Comparison of ENCODE assay signal across 8 cellular contexts in the genomic region with DNA sequence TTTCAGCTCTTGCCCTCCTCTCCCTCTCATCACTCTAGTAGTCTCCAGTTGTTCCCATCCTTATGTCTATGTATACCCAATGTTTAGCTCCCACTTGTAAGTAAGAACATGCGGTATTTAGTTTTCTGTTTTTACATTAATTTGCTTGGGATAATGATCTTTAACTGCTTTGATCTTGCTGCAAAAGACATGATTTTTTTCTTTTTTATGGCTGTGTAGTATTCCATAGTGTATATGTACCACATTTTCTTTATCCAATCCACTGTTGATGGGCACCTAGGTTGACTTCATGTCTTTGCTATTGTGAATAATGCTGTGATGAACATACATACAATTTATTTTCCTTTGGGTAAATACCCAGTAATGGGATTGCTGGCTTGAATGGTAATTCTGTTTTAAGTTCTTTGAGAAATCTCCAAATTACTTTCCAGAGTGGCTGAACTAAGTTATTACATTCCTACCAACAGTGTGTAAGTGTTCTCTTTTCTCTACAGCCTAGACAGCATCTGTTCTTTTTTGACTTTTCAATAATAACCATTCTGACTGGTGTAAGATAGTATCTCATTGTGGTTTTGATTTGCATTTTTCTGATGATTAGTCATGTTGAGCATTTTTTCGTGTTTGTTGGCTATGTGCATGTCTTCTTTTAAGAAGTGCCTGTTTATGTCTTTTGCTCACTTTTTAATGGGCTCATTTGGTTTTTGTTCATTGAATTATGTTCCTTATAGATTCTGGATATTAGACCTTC.
A peak's percentile ranks its signal among the peaks of the same experiment; 100 is the strongest.
DNase-seq lines count a peak whose midpoint lies in the region; ATAC-seq and TF ChIP-seq lines count a peak whose summit lies in the region.

No MANE protein-coding gene starts in this region.

- BruUV-seq in Caco-2 (replicated peaks; lab: Mats Ljungman, UMichigan) (no TSS peak), PC-9 (replicated peaks; lab: Mats Ljungman, UMichigan) (no TSS peak)

- no peaks in the 10 kb centered on the region for H3K4me1 Mint-ChIP-seq in Caco-2 (ENCODE audit: low read depth, unreplicated experiment)

- H3K36me3 ChIP-seq in Caco-2 (ENCODE audit: control insufficient read depth, insufficient read depth, low read length) (no peaks in the 10 kb centered on the region), PC-9 (ENCODE audit: low read depth) (no peaks in the 10 kb centered on the region)

- H3K9me2 ChIP-seq in PC-9 (ENCODE audit: insufficient read depth): no peaks in the 10 kb centered on the region

- no peak for TF ChIP-seq CTCF in Caco-2 (IDR thresholded peaks at IDR 0.05; ENCODE audit: insufficient read depth in 1 of 2, low read depth in 1 of 2, low read length in 1 of 2, severe bottlenecking in 1 of 2, unreplicated experiment in 1 of 2)
- TF ChIP-seq CTCF in PC-9 (conservative IDR thresholded peaks at IDR 0.05): no peak

- H3K79me2 ChIP-seq in PC-9 (ENCODE audit: low read depth): no peaks in the 10 kb centered on the region

- no peaks in the 10 kb centered on the region for H3F3A ChIP-seq in PC-9 (ENCODE audit: insufficient read depth, low read depth)

- no peaks in the 10 kb centered on the region for H3K36me3 Mint-ChIP-seq in Caco-2 (ENCODE audit: insufficient read depth, unreplicated experiment)

- no peaks in the 10 kb centered on the region for H3K27me3 Mint-ChIP-seq in Caco-2 (ENCODE audit: insufficient read depth, unreplicated experiment)

- CTCF ChIA-PET in Caco-2 (lab: Charles Lee) (no interaction called here), PC-9 (lab: Charles Lee) (no interaction called here)

- H3K4me2 ChIP-seq in PC-9: no peak overlapping the region

- H3K9me3 ChIP-seq in Caco-2 (no peaks in the 10 kb centered on the region), PC-9 (ENCODE audit: insufficient read depth, low read depth) (no peaks in the 10 kb centered on the region)

- H3K4me3 Mint-ChIP-seq in Caco-2 (ENCODE audit: unreplicated experiment): no peak overlapping the region

- H2AFZ ChIP-seq in PC-9: no peak overlapping the region

- no peaks in the 10 kb centered on the region for H4K20me1 ChIP-seq in PC-9 (ENCODE audit: insufficient read depth)

- H3K27ac Mint-ChIP-seq in Caco-2 (ENCODE audit: unreplicated experiment): no peak overlapping the region

- H3K4me1 ChIP-seq in Caco-2: no peaks in the 10 kb centered on the region
- H3K4me1 ChIP-seq in PC-9 (replicated peaks; ENCODE audit: insufficient read depth): no peaks in the 10 kb centered on the region

- peak; percentile 43 for DNase-seq in Jurkat, Clone E6-1 (ENCODE audit: low read depth, low spot score)
- peak; percentile 79 for DNase-seq in fibroblast of peridontal ligament (ENCODE audit: extremely low read depth)
- no peak for DNase-seq in NCI-H69 (lab: John Stamatoyannopoulos, UW)
- no peak for DNase-seq in iPS-NIHi11 (ENCODE audit: low spot score)
- DNase-seq in Caco-2: no peak
- no peak for DNase-seq in PC-9

- H3K27me3 ChIP-seq in Caco-2 (replicated peaks; ENCODE audit: control insufficient read depth, insufficient read depth, low read length) (no peaks in the 10 kb centered on the region), PC-9 (ENCODE audit: insufficient read depth, low read depth) (no peaks in the 10 kb centered on the region)

- POLR2A ChIA-PET in Caco-2 (lab: Charles Lee): no interaction called here
- POLR2A ChIA-PET in PC-9 (lab: Charles Lee; ENCODE audit: unreplicated experiment): no interaction called here

- no peak overlapping the region for H3K27ac ChIP-seq in PC-9

- ATAC-seq in GM18498 (IDR thresholded peaks at IDR 0.05; ENCODE audit: unreplicated experiment) (peak; percentile 79), GM21786 (IDR thresholded peaks at IDR 0.05; ENCODE audit: unreplicated experiment) (peak; percentile 71)

- H3K9me3 Mint-ChIP-seq in Caco-2 (ENCODE audit: unreplicated experiment): no peaks in the 10 kb centered on the region

- H3K4me3 ChIP-seq in Jurkat, Clone E6-1 (ENCODE audit: low read length): no peak overlapping the region
- H3K4me3 ChIP-seq in Caco-2 (ENCODE audit: low read depth, low read length) (no peak overlapping the region), PC-9 (no peak overlapping the region)

- intact Hi-C loops in Caco-2 (cut with micrococcal nuclease; ENCODE audit: unreplicated experiment) (no loop called here), PC-9 (cut with micrococcal nuclease; ENCODE audit: unreplicated experiment) (no loop called here)

Comparison
In these comparisons a context has a peak if more than half of its experiments do, and no peak if none do; other contexts are left out.
1. DNase-seq: peak in Jurkat, Clone E6-1 (single experiment) and fibroblast of peridontal ligament (single experiment); none in NCI-H69 (single experiment), iPS-NIHi11 (single experiment), Caco-2 (0 of 2) and PC-9 (0 of 2).